ENCODE assay signal across 15 cellular contexts in genomic region chr17:74071280-74071679, GRCh38.
DNase-seq lines count a peak whose midpoint lies in the region; FAIRE-seq and TF ChIP-seq lines count a peak whose summit lies in the region.
"Had no signal": no experiment of that assay in that cellular context is flagged by ENCODE, and none has a peak within 500 bp of the region (broad histone marks: within the 10 kb centered on the region; RNA-seq: fewer than 3 reads in every experiment).

No MANE protein-coding gene starts in this region.

- peak; percentile 27 for FAIRE-seq in urothelium cell line (lab: Jason Lieb, UNC)
- no peak for FAIRE-seq in H54 (lab: Jason Lieb, UNC)
- FAIRE-seq: G401.6, GM12891, GM19239 had no signal

- DNase-seq in NCI-H2171 treated with DMSO at 0.1 percent for 48 hours (lab: John Stamatoyannopoulos, UW) (peak; percentile 31), NCI-H2171 (lab: John Stamatoyannopoulos, UW) (no peak), COLO668 (lab: John Stamatoyannopoulos, UW; ENCODE audit: unreplicated experiment) (peak; percentile 39), NCI-H526 treated with DMSO at 0.1 percent for 48 hours (lab: John Stamatoyannopoulos, UW) (peak; percentile 91), urothelium cell line (ENCODE audit: low spot score) (no peak), H54 (ENCODE audit: insufficient read length, low spot score) (no peak)
- DNase-seq in activated effector memory CD4-positive, alpha-beta T cell treated with anti-CD3 and anti-CD28 coated beads, Interleukin-2, amount 50 U/mL, for 16 hours, result no peak
- DNase-seq: 8988T; CD8-positive, alpha-beta T cell; COR-L47; GM23248; HCEC 1CT had no signal

- no peak for TF ChIP-seq POLR2A in H54 (IDR thresholded peaks at IDR 0.05; ENCODE audit: low read depth, low read length)

Comparison
In these comparisons a context has a peak if more than half of its experiments do, and no peak if none do; other contexts are left out.
1. DNase-seq: peak in NCI-H2171 treated with DMSO at 0.1 percent for 48 hours (single experiment), COLO668 (single experiment) and NCI-H526 treated with DMSO at 0.1 percent for 48 hours (single experiment); none in NCI-H2171 (single experiment), urothelium cell line (single experiment), activated effector memory CD4-positive, alpha-beta T cell treated with anti-CD3 and anti-CD28 coated beads, Interleukin-2, amount 50 U/mL, for 16 hours (single experiment) and H54 (single experiment).